In the genomic region with DNA sequence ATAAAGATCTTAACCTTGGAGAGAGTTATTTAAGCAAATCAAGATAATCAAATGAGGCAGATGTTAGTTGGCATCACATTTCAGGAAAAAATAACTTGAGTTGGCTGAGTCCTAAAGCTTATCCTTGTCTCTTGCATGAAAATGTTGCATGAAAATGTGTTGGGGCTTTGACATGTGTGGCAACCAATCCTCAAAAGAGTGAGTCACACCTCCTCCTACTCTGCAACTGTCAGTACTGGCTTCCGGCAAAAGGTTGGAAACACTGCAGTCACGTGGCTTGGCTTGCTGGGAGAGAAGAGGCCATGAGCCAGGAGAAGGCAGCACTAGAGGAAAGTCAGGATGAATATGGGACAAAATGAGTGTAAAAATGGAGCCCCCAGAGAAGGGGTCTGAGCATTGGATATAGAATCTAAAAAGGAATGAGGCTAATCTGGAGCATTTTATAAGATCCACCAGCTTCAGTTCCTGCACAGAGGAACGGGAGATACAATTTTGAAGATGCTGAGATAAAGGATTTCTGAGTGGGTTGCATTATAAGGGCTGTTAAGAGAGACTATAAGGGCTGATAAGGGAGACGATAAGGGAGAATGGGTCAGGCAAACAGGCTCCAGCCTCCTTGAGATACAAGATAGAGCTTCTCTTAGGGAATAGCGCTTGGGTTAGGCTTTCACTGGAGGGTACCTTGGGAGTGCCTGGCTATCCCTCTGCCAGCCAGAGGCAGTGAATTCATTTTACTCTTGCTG, we compare ENCODE assay signal across 9 cellular contexts. TPM values are rescaled to one million over a fixed set of nuclear protein-coding genes. Genes with fewer than 3 reads are reported as not detected.
DNase-seq lines count a peak whose midpoint lies in the region; ATAC-seq and TF ChIP-seq lines count a peak whose summit lies in the region.
"Had no signal": no experiment of that assay in that cellular context is flagged by ENCODE, and none has a peak within 500 bp of the region (broad histone marks: within the 10 kb centered on the region; RNA-seq: fewer than 3 reads in every experiment).

No MANE protein-coding gene starts in this region.

- H3K9ac ChIP-seq in HCT116 (ENCODE audit: low read length), result no peak overlapping the region

- no peaks in the 10 kb centered on the region for H3K36me3 Mint-ChIP-seq in naive thymus-derived CD4-positive, alpha-beta T cell

- H3K27me3 ChIP-seq in HCT116 (ENCODE audit: insufficient read depth, low read length) (no peaks in the 10 kb centered on the region), left ventricle myocardium inferior (ENCODE audit: low read depth) (peaks cover 4% of the 10 kb centered on the region)
- H3K27me3 ChIP-seq in naive thymus-derived CD4-positive, alpha-beta T cell (ENCODE audit: control insufficient read depth in 2 of 2, insufficient read depth in 2 of 2, low read length in 2 of 2), result no peaks in the 10 kb centered on the region

- peaks cover 0 to 9% (median 0%) of the 10 kb centered on the region in 11 donors for H3K9me3 Mint-ChIP-seq in naive thymus-derived CD4-positive, alpha-beta T cell

- H3K9me3 ChIP-seq in HCT116 (ENCODE audit: control insufficient read depth in 1 of 2, insufficient read depth in 1 of 2, low read depth in 1 of 2, low read length in 2 of 2) (no peaks in the 10 kb centered on the region), left ventricle myocardium inferior (replicated peaks) (no peaks in the 10 kb centered on the region)
- no peaks in the 10 kb centered on the region for H3K9me3 ChIP-seq in naive thymus-derived CD4-positive, alpha-beta T cell (ENCODE audit: control insufficient read depth in 2 of 3, low read length in 3 of 3)

- no peak overlapping the region for H3K4me3 ChIP-seq in HCT116 (replicated peaks in 1 of 2; ENCODE audit: low read depth in 1 of 2, low read length in 2 of 2)
- no peak overlapping the region for H3K4me3 ChIP-seq in left ventricle myocardium inferior
- no peak overlapping the region for H3K4me3 ChIP-seq in naive thymus-derived CD4-positive, alpha-beta T cell (ENCODE audit: low read length)

- H3K4me1 Mint-ChIP-seq in naive thymus-derived CD4-positive, alpha-beta T cell, result no peaks in the 10 kb centered on the region

- DNase-seq in HCT116 (ENCODE audit: low read depth, low spot score) (peak; percentile 28), left ventricle myocardium inferior (peak; percentile 33), sciatic nerve (ENCODE audit: low spot score) (no peak), NOMO-1 treated with dmso at 0.1 percent for 144 hours (lab: John Stamatoyannopoulos, UW; ENCODE audit: unreplicated experiment) (no peak)
- DNase-seq in naive thymus-derived CD4-positive, alpha-beta T cell, result no peak
- DNase-seq: activated CD4-positive, CD25-positive, alpha-beta regulatory T cell had no signal

- TF ChIP-seq POLR2A in HCT116 (IDR thresholded peaks at IDR 0.05; ENCODE audit: borderline replicate concordance, extremely low read depth, insufficient read depth, insufficient read length), result no peak

- no peaks in the 10 kb centered on the region for H4K20me1 ChIP-seq in HCT116 (ENCODE audit: insufficient read depth)

- H3K27ac ChIP-seq in HCT116 (ENCODE audit: low read depth, low read length), result no peak overlapping the region
- H3K27ac ChIP-seq in left ventricle myocardium inferior (replicated peaks), result no peak overlapping the region
- no peak overlapping the region for H3K27ac ChIP-seq in naive thymus-derived CD4-positive, alpha-beta T cell (ENCODE audit: low read depth, low read length)

- intact Hi-C loops in HCT116 (cut with micrococcal nuclease) (no loop called here), left ventricle myocardium inferior (cut with micrococcal nuclease) (no loop called here), sciatic nerve (cut with DNase I) (no loop called here)
- intact Hi-C loops in naive thymus-derived CD4-positive, alpha-beta T cell (cut with micrococcal nuclease), result no loop called here

- H3K27me3 Mint-ChIP-seq in naive thymus-derived CD4-positive, alpha-beta T cell, result peaks cover 0 to 7% (median 0%) of the 10 kb centered on the region in 5 donors

- CTCF ChIA-PET in HCT116 (lab: Charles Lee), result no interaction called here
- CTCF ChIA-PET in naive thymus-derived CD4-positive, alpha-beta T cell (lab: Charles Lee), result no interaction called here

- no peak for TF ChIP-seq RAD21 in HCT116 (IDR thresholded peaks at IDR 0.05; ENCODE audit: low read depth)

- no peak overlapping the region for H3K27ac Mint-ChIP-seq in naive thymus-derived CD4-positive, alpha-beta T cell

- no peaks in the 10 kb centered on the region for H3K36me3 ChIP-seq in HCT116 (ENCODE audit: control insufficient read depth in 1 of 2, insufficient read depth in 2 of 2, low read length in 2 of 2)
- no peaks in the 10 kb centered on the region for H3K36me3 ChIP-seq in left ventricle myocardium inferior
- H3K36me3 ChIP-seq in naive thymus-derived CD4-positive, alpha-beta T cell (ENCODE audit: control insufficient read depth in 2 of 3, insufficient read depth in 3 of 3, low read length in 3 of 3), result no peaks in the 10 kb centered on the region

- no peaks in the 10 kb centered on the region for H3K79me2 ChIP-seq in HCT116 (ENCODE audit: insufficient read depth, low read length)

- TF ChIP-seq CTCF in HCT116 (IDR thresholded peaks at IDR 0.05 in 2 of 3, conservative IDR thresholded peaks at IDR 0.05 in 1 of 3; ENCODE audit: borderline replicate concordance in 1 of 3, insufficient read depth in 1 of 3, low read depth in 2 of 3, low read length in 2 of 3) (no peak), left ventricle myocardium inferior (IDR thresholded peaks at IDR 0.05; ENCODE audit: borderline replicate concordance) (no peak)

- H3K9me2 ChIP-seq in HCT116 (ENCODE audit: insufficient read depth), result no peaks in the 10 kb centered on the region

- RAD21 ChIA-PET in HCT116 (lab: Charles Lee; ENCODE audit: low non-redundant PET in 1 of 2, low total read pairs in 2 of 2, uncharacterized antibody in 2 of 2, unreplicated experiment in 2 of 2), result no interaction called here

- POLR2A ChIA-PET in HCT116 (lab: Charles Lee), result no interaction called here
- POLR2A ChIA-PET in naive thymus-derived CD4-positive, alpha-beta T cell (lab: Charles Lee), result no interaction called here

- peaks cover 3 to 7% of the 10 kb centered on the region in 2 experiments; a peak in 2 of 4 replicates for H3K4me1 ChIP-seq in HCT116 (ENCODE audit: control insufficient read depth in 1 of 2, insufficient read depth in 2 of 2, low read length in 2 of 2)
- H3K4me1 ChIP-seq in left ventricle myocardium inferior, result no peaks in the 10 kb centered on the region
- no peaks in the 10 kb centered on the region for H3K4me1 ChIP-seq in naive thymus-derived CD4-positive, alpha-beta T cell (ENCODE audit: control insufficient read depth in 2 of 2, insufficient read depth in 2 of 2, low read length in 2 of 2)

- 0 out of 2 replicates have a peak overlapping the region, but pooled peaks have one; percentile 4 for H3K4me2 ChIP-seq in HCT116 (ENCODE audit: low read length)

- peak overlapping the region; percentile 24 for H2AFZ ChIP-seq in HCT116 (ENCODE audit: low read depth, low read length, poor library complexity, severe bottlenecking)

- ATAC-seq in HCT116, result peak; percentile 73
- ATAC-seq in SK-N-SH treated with all-trans-retinoic acid at 6 μM for 48 hours, result peak; percentile 96
- peak; percentile 74 for ATAC-seq in sciatic nerve
- ATAC-seq in naive thymus-derived CD4-positive, alpha-beta T cell, result no peak
- no peak for ATAC-seq in GM19035 (IDR thresholded peaks at IDR 0.05; ENCODE audit: unreplicated experiment)
- no peak for ATAC-seq in GM19395 (IDR thresholded peaks at IDR 0.05; ENCODE audit: unreplicated experiment)

- BruUV-seq in HCT116 (replicated peaks; lab: Mats Ljungman, UMichigan), result no TSS peak

- H3K4me3 Mint-ChIP-seq in naive thymus-derived CD4-positive, alpha-beta T cell, result no peak overlapping the region

TF ChIP-seq in HCT116, 20 proteins besides CTCF, POLR2A, EP300 and RAD21:
- no peak for TF ChIP-seq JUND (IDR thresholded peaks at IDR 0.05)
- TF ChIP-seq, protein P1, sequence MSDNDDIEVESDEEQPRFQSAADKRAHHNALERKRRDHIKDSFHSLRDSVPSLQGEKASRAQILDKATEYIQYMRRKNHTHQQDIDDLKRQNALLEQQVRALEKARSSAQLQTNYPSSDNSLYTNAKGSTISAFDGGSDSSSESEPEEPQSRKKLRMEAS (IDR thresholded peaks at IDR 0.05), result peak; percentile 61

TF ChIP-seq in SK-N-SH treated with all-trans-retinoic acid at 6 μM for 48 hours, 23 proteins besides CTCF, POLR2A, EP300 and RAD21:
- TF ChIP-seq OSR1 (CRISPR knock-in tag; IDR thresholded peaks at IDR 0.05) (no peak), ISL1 (CRISPR knock-in tag; IDR thresholded peaks at IDR 0.05) (0 out of 2 replicates have a peak, but pooled peaks have one; percentile 16), CSDC2 (CRISPR knock-in tag; IDR thresholded peaks at IDR 0.05) (0 out of 2 replicates have a peak, but pooled peaks have one; percentile 38), ZNF8 (CRISPR knock-in tag; IDR thresholded peaks at IDR 0.05) (no peak)

RNA-seq across cellular contexts. Expression of gene SPATA31D1, which starts 43.1 kb away (rescaled TPM):
- total RNA-seq in HCT116 (2021; ENCODE audit: unreplicated experiment), result not detected
- polyA plus RNA-seq in HCT116 (2012), result not detected in 2 replicates
- not detected for total RNA-seq in left ventricle myocardium inferior
- total RNA-seq in sciatic nerve, result not detected
- total RNA-seq in naive thymus-derived CD4-positive, alpha-beta T cell, result not detected
- polyA plus RNA-seq in naive thymus-derived CD4-positive, alpha-beta T cell, result not detected

Comparison
In these comparisons a context has a peak if more than half of its experiments do, and no peak if none do; other contexts are left out.
1. ATAC-seq: peak in HCT116 (single experiment), SK-N-SH treated with all-trans-retinoic acid at 6 μM for 48 hours (single experiment) and sciatic nerve (single experiment); none in naive thymus-derived CD4-positive, alpha-beta T cell (single experiment), GM19035 (single experiment) and GM19395 (single experiment).
2. DNase-seq: peak in HCT116 (single experiment) and left ventricle myocardium inferior (single experiment); none in sciatic nerve (single experiment), naive thymus-derived CD4-positive, alpha-beta T cell (0 of 9) and NOMO-1 treated with dmso at 0.1 percent for 144 hours (single experiment).